Comparison of ENCODE assay signal across 1 cellular context in genomic region chr16:8862309-8863130, GRCh38.
TF ChIP-seq lines count a peak whose summit lies in the region.

No MANE protein-coding gene starts in this region.

TF ChIP-seq in HepG2, 621 proteins besides CTCF, POLR2A, EP300 and RAD21 (continued from another document):
- peak; percentile 65 for TF ChIP-seq POLR2G (IDR thresholded peaks at IDR 0.05; ENCODE audit: low read depth, low read length)
- TF ChIP-seq FOXJ3 (CRISPR knock-in tag; IDR thresholded peaks at IDR 0.05; ENCODE audit: borderline replicate concordance), result 0 out of 2 replicates have a peak, but pooled peaks have one; percentile 32
- TF ChIP-seq ZNF446 (CRISPR knock-in tag; IDR thresholded peaks at IDR 0.05), result 0 out of 2 replicates have a peak, but pooled peaks have one; percentile 8
- TF ChIP-seq ZNF253 (CRISPR knock-in tag; IDR thresholded peaks at IDR 0.05; ENCODE audit: borderline replicate concordance), result 0 out of 2 replicates have a peak, but pooled peaks have one; percentile 11
- TF ChIP-seq NR2F1 (CRISPR knock-in tag; IDR thresholded peaks at IDR 0.05), result no peak
- no peak for TF ChIP-seq ESRRA (CRISPR knock-in tag; IDR thresholded peaks at IDR 0.05; ENCODE audit: low read depth)
- TF ChIP-seq ZNF501 (CRISPR knock-in tag; IDR thresholded peaks at IDR 0.05), result peak; percentile 28; the same call in 1 of the 2 replicates
- peak; percentile 17; the same call in 1 of the 2 replicates for TF ChIP-seq AHR (CRISPR knock-in tag; IDR thresholded peaks at IDR 0.05)
- 0 out of 2 replicates have a peak, but pooled peaks have one; percentile 14 for TF ChIP-seq ZNF354B (CRISPR knock-in tag; IDR thresholded peaks at IDR 0.05)
- 0 out of 2 replicates have a peak, but pooled peaks have one; percentile 28 for TF ChIP-seq PRDM10 (CRISPR knock-in tag; IDR thresholded peaks at IDR 0.05; ENCODE audit: low read depth)
- TF ChIP-seq ZNF331 (CRISPR knock-in tag; IDR thresholded peaks at IDR 0.05), result peak; percentile 13; the same call in 1 of the 2 replicates
- no peak for TF ChIP-seq ZNF7 (CRISPR knock-in tag; IDR thresholded peaks at IDR 0.05)
- 0 out of 2 replicates have a peak, but pooled peaks have one; percentile 33 for TF ChIP-seq MATR3 (CRISPR knock-in tag; IDR thresholded peaks at IDR 0.05)
- no peak for TF ChIP-seq SRSF9 (IDR thresholded peaks at IDR 0.05; ENCODE audit: borderline replicate concordance, insufficient read depth, low read depth, low read length, poor library complexity, severe bottlenecking)
- peak in 1 of 2 experiments; percentile 18; a peak in 1 of 4 replicates for TF ChIP-seq MAFK (conservative IDR thresholded peaks at IDR 0.05 in 1 of 2, IDR thresholded peaks at IDR 0.05 in 1 of 2; ENCODE audit: low read length in 2 of 2)
- TF ChIP-seq POLR2AphosphoS2 (IDR thresholded peaks at IDR 0.05; ENCODE audit: low read depth, low read length), result 0 out of 2 replicates have a peak, but pooled peaks have one; percentile 17
- TF ChIP-seq CREB1 (IDR thresholded peaks at IDR 0.05), result peak; percentile 54
- TF ChIP-seq CREB1 (CRISPR knock-in tag; IDR thresholded peaks at IDR 0.05), result no peak
- TF ChIP-seq ZNF674 (CRISPR knock-in tag; IDR thresholded peaks at IDR 0.05; ENCODE audit: low read depth), result no peak
- peak; percentile 13 for TF ChIP-seq ZFP36 (IDR thresholded peaks at IDR 0.05; ENCODE audit: borderline replicate concordance, low read depth, low read length, partially characterized antibody)
- no peak for TF ChIP-seq HDAC1 (CRISPR knock-in tag; IDR thresholded peaks at IDR 0.05)
- TF ChIP-seq THRA (CRISPR knock-in tag; IDR thresholded peaks at IDR 0.05; ENCODE audit: borderline replicate concordance), result peak; percentile 47; the same call in 1 of the 2 replicates
- TF ChIP-seq ZMYM3 (CRISPR knock-in tag; IDR thresholded peaks at IDR 0.05), result peak; percentile 96
- TF ChIP-seq ZNF143 (CRISPR knock-in tag; IDR thresholded peaks at IDR 0.05), result peak; percentile 42; the same call in 1 of the 2 replicates
- TF ChIP-seq ZNF615 (CRISPR knock-in tag; IDR thresholded peaks at IDR 0.05; ENCODE audit: borderline replicate concordance), result no peak
- TF ChIP-seq RBM22 (optimal IDR thresholded peaks at IDR 0.05; ENCODE audit: low read length), result peak; percentile 94
- 0 out of 2 replicates have a peak, but pooled peaks have one; percentile 5 for TF ChIP-seq ZNF569 (CRISPR knock-in tag; IDR thresholded peaks at IDR 0.05; ENCODE audit: borderline replicate concordance)
- TF ChIP-seq TOPORS (CRISPR knock-in tag; IDR thresholded peaks at IDR 0.05), result no peak
- TF ChIP-seq HDAC2 (CRISPR knock-in tag; IDR thresholded peaks at IDR 0.05), result 0 out of 2 replicates have a peak, but pooled peaks have one; percentile 22
- TF ChIP-seq HNRNPH1 (optimal IDR thresholded peaks at IDR 0.05; ENCODE audit: low read depth, low read length), result peak; percentile 81
- TF ChIP-seq BCL6 (CRISPR knock-in tag; IDR thresholded peaks at IDR 0.05), result no peak
- no peak for TF ChIP-seq TBL1XR1 (IDR thresholded peaks at IDR 0.05; ENCODE audit: borderline replicate concordance, low read length, partially characterized antibody)
- TF ChIP-seq MAFG (CRISPR knock-in tag; IDR thresholded peaks at IDR 0.05), result no peak
- TF ChIP-seq SMAD1 (CRISPR knock-in tag; IDR thresholded peaks at IDR 0.05; ENCODE audit: borderline replicate concordance, low read depth), result 0 out of 2 replicates have a peak, but pooled peaks have one; percentile 54
- TF ChIP-seq ZNF430 (CRISPR knock-in tag; IDR thresholded peaks at IDR 0.05), result peak; percentile 52; the same call in 1 of the 2 replicates
- no peak for TF ChIP-seq ZNF776 (CRISPR knock-in tag; IDR thresholded peaks at IDR 0.05)
- TF ChIP-seq U2AF2 (IDR thresholded peaks at IDR 0.05; ENCODE audit: low read depth, low read length), result no peak
- TF ChIP-seq ZNF281 (CRISPR knock-in tag; IDR thresholded peaks at IDR 0.05; ENCODE audit: borderline replicate concordance), result peak; percentile 23; the same call in 1 of the 2 replicates
- peak; percentile 71; the same call in 1 of the 2 replicates for TF ChIP-seq MTERF4 (CRISPR knock-in tag; IDR thresholded peaks at IDR 0.05)
- TF ChIP-seq PBX2 (CRISPR knock-in tag; IDR thresholded peaks at IDR 0.05), result no peak
- no peak for TF ChIP-seq ZNF891 (CRISPR knock-in tag; IDR thresholded peaks at IDR 0.05)
- 0 out of 2 replicates have a peak, but pooled peaks have one; percentile 28 for TF ChIP-seq ZNF607 (CRISPR knock-in tag; IDR thresholded peaks at IDR 0.05; ENCODE audit: borderline replicate concordance)
- TF ChIP-seq NFE2 (CRISPR knock-in tag; IDR thresholded peaks at IDR 0.05), result peak; percentile 28; the same call in 1 of the 2 replicates
- no peak for TF ChIP-seq NFIC (IDR thresholded peaks at IDR 0.05; ENCODE audit: low read length)
- TF ChIP-seq TP53 (CRISPR knock-in tag; conservative IDR thresholded peaks at IDR 0.05), result 0 out of 2 replicates have a peak, but pooled peaks have one; percentile 48
- TF ChIP-seq ZNF652 (CRISPR knock-in tag; IDR thresholded peaks at IDR 0.05; ENCODE audit: borderline replicate concordance, low read depth), result peak; percentile 91
- TF ChIP-seq HNRNPK (IDR thresholded peaks at IDR 0.05; ENCODE audit: low read depth, low read length, poor library complexity, severe bottlenecking), result peak; percentile 17
- no peak for TF ChIP-seq PLRG1 (conservative IDR thresholded peaks at IDR 0.05)
- peak; percentile 43; the same call in 1 of the 2 replicates for TF ChIP-seq ZFP37 (CRISPR knock-in tag; IDR thresholded peaks at IDR 0.05; ENCODE audit: borderline replicate concordance)
- 0 out of 2 replicates have a peak, but pooled peaks have one; percentile 13 for TF ChIP-seq POLR2AphosphoS5 (IDR thresholded peaks at IDR 0.05; ENCODE audit: low read depth, low read length)
- TF ChIP-seq CBX1 (IDR thresholded peaks at IDR 0.05; ENCODE audit: low read depth), result peak; percentile 21
- no peak for TF ChIP-seq THAP7 (CRISPR knock-in tag; IDR thresholded peaks at IDR 0.05)
- TF ChIP-seq AGO2 (optimal IDR thresholded peaks at IDR 0.05; ENCODE audit: low read depth, low read length), result peak; percentile 68
- 0 out of 2 replicates have a peak, but pooled peaks have one; percentile 39 for TF ChIP-seq HES4 (CRISPR knock-in tag; IDR thresholded peaks at IDR 0.05; ENCODE audit: borderline replicate concordance)
- peak; percentile 4; the same call in 1 of the 2 replicates for TF ChIP-seq RCOR2 (CRISPR knock-in tag; IDR thresholded peaks at IDR 0.05)
